Comparison of ENCODE assay signal across 1 cellular context in the genomic region with DNA sequence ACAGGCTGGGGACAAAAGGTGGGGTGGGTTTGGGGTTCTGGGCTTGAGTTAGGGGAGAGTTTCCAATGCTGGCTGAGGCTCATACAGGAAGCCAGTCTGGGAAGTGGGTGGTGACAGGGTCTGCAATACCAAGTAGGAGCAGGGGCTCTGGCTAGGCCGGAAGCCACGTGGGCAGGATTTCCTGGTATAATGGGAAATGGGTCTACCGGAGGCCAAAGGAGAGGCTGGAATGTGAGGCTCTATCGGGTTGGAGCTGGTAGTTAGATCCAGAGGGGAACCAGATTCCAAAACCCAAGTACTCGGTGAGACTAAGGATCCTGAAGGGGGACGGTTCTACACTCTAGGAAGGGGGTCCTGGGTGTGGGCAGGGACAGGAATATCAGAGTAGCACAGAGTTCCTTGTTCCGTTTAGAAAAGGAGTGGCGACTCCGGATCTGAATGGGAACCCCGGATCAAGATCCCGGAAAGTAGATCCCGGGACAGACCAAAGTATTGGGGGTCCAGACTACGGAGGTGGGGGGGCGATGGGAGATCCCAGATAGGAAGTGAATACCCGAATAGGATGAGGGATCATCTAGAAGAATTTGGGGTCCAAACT.
TF ChIP-seq lines count a peak whose summit lies in the region.

No MANE protein-coding gene starts in this region.

TF ChIP-seq in GM23338, 12 proteins besides CTCF, POLR2A, EP300 and RAD21 (continued from another document):
- TF ChIP-seq, protein P1, sequence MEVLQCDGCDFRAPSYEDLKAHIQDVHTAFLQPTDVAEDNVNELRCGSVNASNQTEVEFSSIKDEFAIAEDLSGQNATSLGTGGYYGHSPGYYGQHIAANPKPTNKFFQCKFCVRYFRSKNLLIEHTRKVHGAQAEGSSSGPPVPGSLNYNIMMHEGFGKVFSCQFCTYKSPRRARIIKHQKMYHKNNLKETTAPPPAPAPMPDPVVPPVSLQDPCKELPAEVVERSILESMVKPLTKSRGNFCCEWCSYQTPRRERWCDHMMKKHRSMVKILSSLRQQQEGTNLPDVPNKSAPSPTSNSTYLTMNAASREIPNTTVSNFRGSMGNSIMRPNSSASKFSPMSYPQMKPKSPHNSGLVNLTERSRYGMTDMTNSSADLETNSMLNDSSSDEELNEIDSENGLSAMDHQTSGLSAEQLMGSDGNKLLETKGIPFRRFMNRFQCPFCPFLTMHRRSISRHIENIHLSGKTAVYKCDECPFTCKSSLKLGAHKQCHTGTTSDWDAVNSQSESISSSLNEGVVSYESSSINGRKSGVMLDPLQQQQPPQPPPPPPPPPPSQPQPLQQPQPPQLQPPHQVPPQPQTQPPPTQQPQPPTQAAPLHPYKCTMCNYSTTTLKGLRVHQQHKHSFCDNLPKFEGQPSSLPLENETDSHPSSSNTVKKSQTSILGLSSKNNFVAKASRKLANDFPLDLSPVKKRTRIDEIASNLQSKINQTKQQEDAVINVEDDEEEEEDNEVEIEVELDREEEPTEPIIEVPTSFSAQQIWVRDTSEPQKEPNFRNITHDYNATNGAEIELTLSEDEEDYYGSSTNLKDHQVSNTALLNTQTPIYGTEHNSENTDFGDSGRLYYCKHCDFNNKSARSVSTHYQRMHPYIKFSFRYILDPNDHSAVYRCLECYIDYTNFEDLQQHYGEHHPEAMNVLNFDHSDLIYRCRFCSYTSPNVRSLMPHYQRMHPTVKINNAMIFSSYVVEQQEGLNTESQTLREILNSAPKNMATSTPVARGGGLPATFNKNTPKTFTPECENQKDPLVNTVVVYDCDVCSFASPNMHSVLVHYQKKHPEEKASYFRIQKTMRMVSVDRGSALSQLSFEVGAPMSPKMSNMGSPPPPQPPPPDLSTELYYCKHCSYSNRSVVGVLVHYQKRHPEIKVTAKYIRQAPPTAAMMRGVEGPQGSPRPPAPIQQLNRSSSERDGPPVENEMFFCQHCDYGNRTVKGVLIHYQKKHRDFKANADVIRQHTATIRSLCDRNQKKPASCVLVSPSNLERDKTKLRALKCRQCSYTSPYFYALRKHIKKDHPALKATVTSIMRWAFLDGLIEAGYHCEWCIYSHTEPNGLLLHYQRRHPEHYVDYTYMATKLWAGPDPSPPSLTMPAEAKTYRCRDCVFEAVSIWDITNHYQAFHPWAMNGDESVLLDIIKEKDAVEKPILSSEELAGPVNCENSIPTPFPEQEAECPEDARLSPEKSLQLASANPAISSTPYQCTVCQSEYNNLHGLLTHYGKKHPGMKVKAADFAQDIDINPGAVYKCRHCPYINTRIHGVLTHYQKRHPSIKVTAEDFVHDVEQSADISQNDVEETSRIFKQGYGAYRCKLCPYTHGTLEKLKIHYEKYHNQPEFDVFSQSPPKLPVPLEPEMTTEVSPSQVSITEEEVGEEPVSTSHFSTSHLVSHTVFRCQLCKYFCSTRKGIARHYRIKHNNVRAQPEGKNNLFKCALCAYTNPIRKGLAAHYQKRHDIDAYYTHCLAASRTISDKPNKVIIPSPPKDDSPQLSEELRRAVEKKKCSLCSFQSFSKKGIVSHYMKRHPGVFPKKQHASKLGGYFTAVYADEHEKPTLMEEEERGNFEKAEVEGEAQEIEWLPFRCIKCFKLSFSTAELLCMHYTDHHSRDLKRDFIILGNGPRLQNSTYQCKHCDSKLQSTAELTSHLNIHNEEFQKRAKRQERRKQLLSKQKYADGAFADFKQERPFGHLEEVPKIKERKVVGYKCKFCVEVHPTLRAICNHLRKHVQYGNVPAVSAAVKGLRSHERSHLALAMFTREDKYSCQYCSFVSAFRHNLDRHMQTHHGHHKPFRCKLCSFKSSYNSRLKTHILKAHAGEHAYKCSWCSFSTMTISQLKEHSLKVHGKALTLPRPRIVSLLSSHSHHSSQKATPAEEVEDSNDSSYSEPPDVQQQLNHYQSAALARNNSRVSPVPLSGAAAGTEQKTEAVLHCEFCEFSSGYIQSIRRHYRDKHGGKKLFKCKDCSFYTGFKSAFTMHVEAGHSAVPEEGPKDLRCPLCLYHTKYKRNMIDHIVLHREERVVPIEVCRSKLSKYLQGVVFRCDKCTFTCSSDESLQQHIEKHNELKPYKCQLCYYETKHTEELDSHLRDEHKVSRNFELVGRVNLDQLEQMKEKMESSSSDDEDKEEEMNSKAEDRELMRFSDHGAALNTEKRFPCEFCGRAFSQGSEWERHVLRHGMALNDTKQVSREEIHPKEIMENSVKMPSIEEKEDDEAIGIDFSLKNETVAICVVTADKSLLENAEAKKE (CRISPR knock-in tag; IDR thresholded peaks at IDR 0.05): no peak
- TF ChIP-seq POLR2AphosphoS5 (IDR thresholded peaks at IDR 0.05; ENCODE audit: low read depth) (no peak), EZH2phosphoT487 (IDR thresholded peaks at IDR 0.05; ENCODE audit: unreplicated experiment) (no peak), CREB1 (CRISPR knock-in tag; IDR thresholded peaks at IDR 0.05; ENCODE audit: low read depth) (no peak), JUNB (IDR thresholded peaks at IDR 0.05; ENCODE audit: unreplicated experiment) (no peak), STAT1 (IDR thresholded peaks at IDR 0.05; ENCODE audit: unreplicated experiment) (no peak), ZNF331 (CRISPR knock-in tag; IDR thresholded peaks at IDR 0.05; ENCODE audit: low read depth) (no peak), ZNF114 (CRISPR knock-in tag; IDR thresholded peaks at IDR 0.05) (no peak)
- TF ChIP-seq, protein P2, sequence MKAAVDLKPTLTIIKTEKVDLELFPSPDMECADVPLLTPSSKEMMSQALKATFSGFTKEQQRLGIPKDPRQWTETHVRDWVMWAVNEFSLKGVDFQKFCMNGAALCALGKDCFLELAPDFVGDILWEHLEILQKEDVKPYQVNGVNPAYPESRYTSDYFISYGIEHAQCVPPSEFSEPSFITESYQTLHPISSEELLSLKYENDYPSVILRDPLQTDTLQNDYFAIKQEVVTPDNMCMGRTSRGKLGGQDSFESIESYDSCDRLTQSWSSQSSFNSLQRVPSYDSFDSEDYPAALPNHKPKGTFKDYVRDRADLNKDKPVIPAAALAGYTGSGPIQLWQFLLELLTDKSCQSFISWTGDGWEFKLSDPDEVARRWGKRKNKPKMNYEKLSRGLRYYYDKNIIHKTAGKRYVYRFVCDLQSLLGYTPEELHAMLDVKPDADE (IDR thresholded peaks at IDR 0.05): no peak
